8 cellular contexts compared by ENCODE assay signal in genomic region chr17:32349854-32350661, GRCh38. TPM values are rescaled to one million over a fixed set of nuclear protein-coding genes. Genes with fewer than 3 reads are reported as not detected.
A peak's percentile ranks its signal among the peaks of the same experiment; 100 is the strongest.
DNase-seq lines count a peak whose midpoint lies in the region; ATAC-seq and TF ChIP-seq lines count a peak whose summit lies in the region.

ZNF207 (plus strand) TSS chr17:32350157; CDS start chr17:32350286, 129 bp downstream.

- H3K27me3 ChIP-seq in AG04450 (ENCODE audit: control insufficient read depth, insufficient read depth, low read length), result no peaks in the 10 kb centered on the region
- no peaks in the 10 kb centered on the region for H3K27me3 ChIP-seq in spleen (replicated peaks in 1 of 7)

- TF ChIP-seq CTCF in AG04450 (IDR thresholded peaks at IDR 0.05; ENCODE audit: low read depth, low read length) (no peak), spleen (IDR thresholded peaks at IDR 0.05 in 8 of 11, conservative IDR thresholded peaks at IDR 0.05 in 3 of 11) (peak in 3 of 11 experiments; percentile 4 to 28 (median 17))

- POLR2A ChIA-PET in AG04450 (lab: Yijun Ruan, JAX), result interaction anchor here (1.9 kb wide), 1 partner anchor 14 kb away, joined by 10 read pairs; no protein-coding TSS in a partner anchor

- peak; percentile 8 to 57 (median 42) for TF ChIP-seq POLR2A in spleen (IDR thresholded peaks at IDR 0.05)

- DNase-seq in AG04450 (ENCODE audit: low read depth, low spot score) (peak; percentile 92), NCI-H345 treated with DMSO at 0.1 percent for 48 hours (lab: John Stamatoyannopoulos, UW; ENCODE audit: unreplicated experiment) (peak; percentile 95), inferior parietal cortex (ENCODE audit: extremely low spot score) (peak; percentile 97), spleen (peak; percentile 97)
- peak; percentile 81 to 89 (median 85) for DNase-seq in activated CD4-positive, CD25-positive, alpha-beta regulatory T cell (lab: John Stamatoyannopoulos, UW)
- DNase-seq in central memory CD4-positive, alpha-beta T cell, result peak; percentile 94

- intact Hi-C loops in spleen (cut with DNase I; ENCODE audit: low total_unique reads), result no loop called here

- CTCF ChIA-PET in AG04450 (lab: Charles Lee), result no interaction called here

- H3K36me3 ChIP-seq in spleen, result peaks cover 0 to 35% (median 24%) of the 10 kb centered on the region in 6 donors

- H3K27ac ChIP-seq in AG04450 (ENCODE audit: low read depth, low read length) (peak within 1 kb of the TSS; percentile 98), spleen (peak within 1 kb of the TSS; percentile 78 to 99 (median 96))

- peaks cover 37 to 57% (median 49%) of the 10 kb centered on the region in 6 donors for H3K4me1 ChIP-seq in spleen

- WGBS in spleen, 5 donors, result 0 to 1% (median 0%) methylated on average over 39 to 47 of the region's 47 CpGs

- H3K9me3 ChIP-seq in AG04450 (ENCODE audit: control insufficient read depth, insufficient read depth, low read length) (peaks cover 4% of the 10 kb centered on the region; the same call in 1 of the 2 replicates), spleen (no peaks in the 10 kb centered on the region)

- H3K4me3 ChIP-seq in AG04450 (ENCODE audit: low read depth, low read length), result peak within 1 kb of the TSS; percentile 100
- H3K4me3 ChIP-seq in spleen, result peak within 1 kb of the TSS; percentile 62 to 99 (median 92)

- ATAC-seq in GM18909 (IDR thresholded peaks at IDR 0.05; ENCODE audit: poor library complexity, unreplicated experiment) (peak; percentile 94), HG03196 (IDR thresholded peaks at IDR 0.05; ENCODE audit: unreplicated experiment) (peak; percentile 91)

RNA-seq across cellular contexts. Expression of gene ZNF207, which starts in this region (rescaled TPM):
- 219 and 239 TPM in 2 replicates for polyA plus RNA-seq in AG04450 (2011; rRNA removed)
- 250 and 254 TPM in 2 replicates for polyA minus RNA-seq in AG04450 (2011; rRNA and poly(A)+ RNA removed)
- total RNA-seq in spleen, result 100 to 1,000 TPM; 187 to 300 (median 215) TPM
- polyA plus RNA-seq in spleen, result 10 to 100 TPM; 38.9 to 58.0 (median 48.8) TPM

Comparison
In these comparisons a context has a peak if more than half of its experiments do, and no peak if none do; other contexts are left out.
1. Peak in every context shown above with its lines: DNase-seq, ATAC-seq, H3K4me3 ChIP-seq and H3K27ac ChIP-seq.